ENCODE assay signal across 2 cellular contexts in genomic region chr10:112588225-112588990, GRCh38.
TF ChIP-seq lines count a peak whose summit lies in the region.

No MANE protein-coding gene starts in this region.

TF ChIP-seq in IMR-90, 13 proteins besides CTCF, POLR2A, EP300 and RAD21:
- no peak for TF ChIP-seq CHD1 (IDR thresholded peaks at IDR 0.05; ENCODE audit: low read depth, low read length)
- no peak for TF ChIP-seq RFX5 (IDR thresholded peaks at IDR 0.05; ENCODE audit: low read depth, low read length)
- TF ChIP-seq, protein P1, sequence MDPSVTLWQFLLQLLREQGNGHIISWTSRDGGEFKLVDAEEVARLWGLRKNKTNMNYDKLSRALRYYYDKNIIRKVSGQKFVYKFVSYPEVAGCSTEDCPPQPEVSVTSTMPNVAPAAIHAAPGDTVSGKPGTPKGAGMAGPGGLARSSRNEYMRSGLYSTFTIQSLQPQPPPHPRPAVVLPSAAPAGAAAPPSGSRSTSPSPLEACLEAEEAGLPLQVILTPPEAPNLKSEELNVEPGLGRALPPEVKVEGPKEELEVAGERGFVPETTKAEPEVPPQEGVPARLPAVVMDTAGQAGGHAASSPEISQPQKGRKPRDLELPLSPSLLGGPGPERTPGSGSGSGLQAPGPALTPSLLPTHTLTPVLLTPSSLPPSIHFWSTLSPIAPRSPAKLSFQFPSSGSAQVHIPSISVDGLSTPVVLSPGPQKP (IDR thresholded peaks at IDR 0.05; ENCODE audit: borderline replicate concordance, low read depth, low read length): no peak
- no peak for TF ChIP-seq SMC3 (IDR thresholded peaks at IDR 0.05; ENCODE audit: low read depth, low read length)
- no peak for TF ChIP-seq NFE2L2 (IDR thresholded peaks at IDR 0.05; ENCODE audit: low read depth, low read length)
- TF ChIP-seq BHLHE40 (IDR thresholded peaks at IDR 0.05; ENCODE audit: low read depth, low read length): no peak
- TF ChIP-seq USF2 (IDR thresholded peaks at IDR 0.05; ENCODE audit: low read depth, low read length): no peak
- TF ChIP-seq MXI1 (IDR thresholded peaks at IDR 0.05; ENCODE audit: borderline replicate concordance, low read depth, low read length): no peak
- no peak for TF ChIP-seq MAZ (IDR thresholded peaks at IDR 0.05; ENCODE audit: borderline replicate concordance, low read depth, low read length)
- TF ChIP-seq MAFK (IDR thresholded peaks at IDR 0.05; ENCODE audit: low read depth, low read length): no peak
- no peak for TF ChIP-seq FOS (IDR thresholded peaks at IDR 0.05; ENCODE audit: low read depth, low read length)
- no peak for TF ChIP-seq CEBPB (IDR thresholded peaks at IDR 0.05; ENCODE audit: low read depth, low read length)
- no peak for TF ChIP-seq RCOR1 (IDR thresholded peaks at IDR 0.05; ENCODE audit: insufficient replicate concordance, low read length)

TF ChIP-seq in HepG2, 621 proteins besides CTCF, POLR2A, EP300 and RAD21:
- no peak for TF ChIP-seq ZNF530 (CRISPR knock-in tag; IDR thresholded peaks at IDR 0.05; ENCODE audit: low read depth)
- no peak for TF ChIP-seq ZNF788 (CRISPR knock-in tag; IDR thresholded peaks at IDR 0.05; ENCODE audit: borderline replicate concordance)
- TF ChIP-seq TOPORS (CRISPR knock-in tag; IDR thresholded peaks at IDR 0.05): no peak
- no peak for TF ChIP-seq KAT2B (IDR thresholded peaks at IDR 0.05; ENCODE audit: borderline replicate concordance, low read depth, low read length)
- TF ChIP-seq, protein P2, sequence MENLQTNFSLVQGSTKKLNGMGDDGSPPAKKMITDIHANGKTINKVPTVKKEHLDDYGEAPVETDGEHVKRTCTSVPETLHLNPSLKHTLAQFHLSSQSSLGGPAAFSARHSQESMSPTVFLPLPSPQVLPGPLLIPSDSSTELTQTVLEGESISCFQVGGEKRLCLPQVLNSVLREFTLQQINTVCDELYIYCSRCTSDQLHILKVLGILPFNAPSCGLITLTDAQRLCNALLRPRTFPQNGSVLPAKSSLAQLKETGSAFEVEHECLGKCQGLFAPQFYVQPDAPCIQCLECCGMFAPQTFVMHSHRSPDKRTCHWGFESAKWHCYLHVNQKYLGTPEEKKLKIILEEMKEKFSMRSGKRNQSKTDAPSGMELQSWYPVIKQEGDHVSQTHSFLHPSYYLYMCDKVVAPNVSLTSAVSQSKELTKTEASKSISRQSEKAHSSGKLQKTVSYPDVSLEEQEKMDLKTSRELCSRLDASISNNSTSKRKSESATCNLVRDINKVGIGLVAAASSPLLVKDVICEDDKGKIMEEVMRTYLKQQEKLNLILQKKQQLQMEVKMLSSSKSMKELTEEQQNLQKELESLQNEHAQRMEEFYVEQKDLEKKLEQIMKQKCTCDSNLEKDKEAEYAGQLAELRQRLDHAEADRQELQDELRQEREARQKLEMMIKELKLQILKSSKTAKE (CRISPR knock-in tag; IDR thresholded peaks at IDR 0.05; ENCODE audit: borderline replicate concordance): no peak
- no peak for TF ChIP-seq ZNF468 (CRISPR knock-in tag; IDR thresholded peaks at IDR 0.05)
- TF ChIP-seq, protein P3, sequence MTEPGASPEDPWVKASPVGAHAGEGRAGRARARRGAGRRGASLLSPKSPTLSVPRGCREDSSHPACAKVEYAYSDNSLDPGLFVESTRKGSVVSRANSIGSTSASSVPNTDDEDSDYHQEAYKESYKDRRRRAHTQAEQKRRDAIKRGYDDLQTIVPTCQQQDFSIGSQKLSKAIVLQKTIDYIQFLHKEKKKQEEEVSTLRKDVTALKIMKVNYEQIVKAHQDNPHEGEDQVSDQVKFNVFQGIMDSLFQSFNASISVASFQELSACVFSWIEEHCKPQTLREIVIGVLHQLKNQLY (CRISPR knock-in tag; IDR thresholded peaks at IDR 0.05): no peak
- no peak for TF ChIP-seq ZNF282 (IDR thresholded peaks at IDR 0.05; ENCODE audit: partially characterized antibody)
- no peak for TF ChIP-seq JUND (CRISPR knock-in tag; IDR thresholded peaks at IDR 0.05)
- TF ChIP-seq, protein P4, sequence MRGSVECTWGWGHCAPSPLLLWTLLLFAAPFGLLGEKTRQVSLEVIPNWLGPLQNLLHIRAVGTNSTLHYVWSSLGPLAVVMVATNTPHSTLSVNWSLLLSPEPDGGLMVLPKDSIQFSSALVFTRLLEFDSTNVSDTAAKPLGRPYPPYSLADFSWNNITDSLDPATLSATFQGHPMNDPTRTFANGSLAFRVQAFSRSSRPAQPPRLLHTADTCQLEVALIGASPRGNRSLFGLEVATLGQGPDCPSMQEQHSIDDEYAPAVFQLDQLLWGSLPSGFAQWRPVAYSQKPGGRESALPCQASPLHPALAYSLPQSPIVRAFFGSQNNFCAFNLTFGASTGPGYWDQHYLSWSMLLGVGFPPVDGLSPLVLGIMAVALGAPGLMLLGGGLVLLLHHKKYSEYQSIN (CRISPR knock-in tag; IDR thresholded peaks at IDR 0.05; ENCODE audit: borderline replicate concordance): no peak
- TF ChIP-seq, protein P5, sequence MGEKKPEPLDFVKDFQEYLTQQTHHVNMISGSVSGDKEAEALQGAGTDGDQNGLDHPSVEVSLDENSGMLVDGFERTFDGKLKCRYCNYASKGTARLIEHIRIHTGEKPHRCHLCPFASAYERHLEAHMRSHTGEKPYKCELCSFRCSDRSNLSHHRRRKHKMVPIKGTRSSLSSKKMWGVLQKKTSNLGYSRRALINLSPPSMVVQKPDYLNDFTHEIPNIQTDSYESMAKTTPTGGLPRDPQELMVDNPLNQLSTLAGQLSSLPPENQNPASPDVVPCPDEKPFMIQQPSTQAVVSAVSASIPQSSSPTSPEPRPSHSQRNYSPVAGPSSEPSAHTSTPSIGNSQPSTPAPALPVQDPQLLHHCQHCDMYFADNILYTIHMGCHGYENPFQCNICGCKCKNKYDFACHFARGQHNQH (CRISPR knock-in tag; IDR thresholded peaks at IDR 0.05): no peak
- TF ChIP-seq ZNF775 (CRISPR knock-in tag; IDR thresholded peaks at IDR 0.05; ENCODE audit: borderline replicate concordance): no peak
- no peak for TF ChIP-seq SNAPC5 (CRISPR knock-in tag; IDR thresholded peaks at IDR 0.05; ENCODE audit: borderline replicate concordance)
